ENCODE assay signal across 19 cellular contexts in genomic region chr14:52781629-52782028, GRCh38.
"Had no signal": no experiment of that assay in that cellular context is flagged by ENCODE, and none has a peak within 500 bp of the region (broad histone marks: within the 10 kb centered on the region; RNA-seq: fewer than 3 reads in every experiment).

No MANE protein-coding gene starts in this region.

- H3K9me3 Mint-ChIP-seq: activated B cell treated with CpG ODN at 0.5 μM for 24 hours; activated CD4-positive, alpha-beta memory T cell treated with anti-CD3 and anti-CD28 coated beads for 36 hours; brain; memory B cell; naive thymus-derived CD4-positive, alpha-beta T cell; stimulated activated memory B cell treated with anti-CD40 and anti-IgM and Interleukin-4, amounts not matched to agents 10 μg/mL and 1 μg/mL and 100 μg/mL, for 72 hours had no signal

- H3K27ac Mint-ChIP-seq: activated B cell treated with CpG ODN at 0.5 μM for 24 hours; activated CD4-positive, alpha-beta memory T cell treated with anti-CD3 and anti-CD28 coated beads for 36 hours; brain; memory B cell; stimulated activated memory B cell treated with anti-CD40 and anti-IgM and Interleukin-4, amounts not matched to agents 10 μg/mL and 1 μg/mL and 100 μg/mL, for 72 hours had no signal

- DNase-seq: activated B cell treated with CpG ODN at 0.5 μM for 24 hours; activated CD4-positive, alpha-beta memory T cell treated with anti-CD3 and anti-CD28 coated beads for 36 hours; activated CD4-positive, alpha-beta T cell treated with anti-CD3 and anti-CD28 coated beads for 4 hours; anterior cingulate cortex; caudate nucleus; erythroblast; heart right ventricle; kidney glomerular epithelial cell; left ventricle myocardium inferior; naive thymus-derived CD4-positive, alpha-beta T cell; stimulated activated CD4-positive, alpha-beta T cell treated with anti-CD3 and anti-CD28 coated beads, Interleukin-4, amount 100 ng/mL, for 4 hours; upper lobe of right lung had no signal

- ATAC-seq: heart right ventricle; naive thymus-derived CD4-positive, alpha-beta T cell; sciatic nerve; stimulated activated memory B cell treated with anti-CD40 and anti-IgM and Interleukin-4, amounts not matched to agents 10 μg/mL and 1 μg/mL and 100 μg/mL, for 72 hours; upper lobe of right lung had no signal

- H3K4me3 Mint-ChIP-seq: activated B cell treated with CpG ODN at 0.5 μM for 24 hours; activated CD4-positive, alpha-beta memory T cell treated with anti-CD3 and anti-CD28 coated beads for 36 hours; brain; memory B cell; naive thymus-derived CD4-positive, alpha-beta T cell; stimulated activated memory B cell treated with anti-CD40 and anti-IgM and Interleukin-4, amounts not matched to agents 10 μg/mL and 1 μg/mL and 100 μg/mL, for 72 hours had no signal

- H3K9me3 ChIP-seq: heart right ventricle, left ventricle myocardium inferior, thoracic aorta, upper lobe of right lung had no signal

- H2AFZ ChIP-seq: parathyroid adenoma had no signal

- H3K36me3 Mint-ChIP-seq: memory B cell; stimulated activated memory B cell treated with anti-CD40 and anti-IgM and Interleukin-4, amounts not matched to agents 10 μg/mL and 1 μg/mL and 100 μg/mL, for 72 hours had no signal

- H3K4me3 ChIP-seq: coronary artery, heart right ventricle, left ventricle myocardium inferior, thoracic aorta, upper lobe of right lung had no signal

- H3K9ac ChIP-seq: parathyroid adenoma had no signal

- H3K27me3 ChIP-seq: heart right ventricle, upper lobe of right lung had no signal

- H3K27ac ChIP-seq: coronary artery, heart right ventricle, left ventricle myocardium inferior, parathyroid adenoma, upper lobe of right lung had no signal

- H3K4me1 ChIP-seq: left ventricle myocardium inferior, parathyroid adenoma, upper lobe of right lung had no signal

- H3K4me1 Mint-ChIP-seq: activated B cell treated with CpG ODN at 0.5 μM for 24 hours; brain; memory B cell; stimulated activated memory B cell treated with anti-CD40 and anti-IgM and Interleukin-4, amounts not matched to agents 10 μg/mL and 1 μg/mL and 100 μg/mL, for 72 hours had no signal

- H3K27me3 Mint-ChIP-seq: activated B cell treated with CpG ODN at 0.5 μM for 24 hours; activated CD4-positive, alpha-beta memory T cell treated with anti-CD3 and anti-CD28 coated beads for 36 hours; brain; memory B cell; naive thymus-derived CD4-positive, alpha-beta T cell; stimulated activated memory B cell treated with anti-CD40 and anti-IgM and Interleukin-4, amounts not matched to agents 10 μg/mL and 1 μg/mL and 100 μg/mL, for 72 hours had no signal
